27 cellular contexts compared by ENCODE assay signal in genomic region chr21:33117268-33117888, GRCh38. TPM values are rescaled to one million over a fixed set of nuclear protein-coding genes. Genes with fewer than 3 reads are reported as not detected.
DNase-seq lines count a peak whose midpoint lies in the region; ATAC-seq and TF ChIP-seq lines count a peak whose summit lies in the region.
"Had no signal": no experiment of that assay in that cellular context is flagged by ENCODE, and none has a peak within 500 bp of the region (broad histone marks: within the 10 kb centered on the region; RNA-seq: fewer than 3 reads in every experiment).

No MANE protein-coding gene starts in this region.

- H3K9ac ChIP-seq in BLaER1 treated with 17β-estradiol and CSF1 and Interleukin-3, amounts not matched to agents 10 nM and 100 nM, result no peak overlapping the region

- intact Hi-C loops in head of caudate nucleus (cut with DNase I), result loop anchor here (2.0 kb wide), 2 partner anchors 39 to 93 kb away; partner anchors contain the start of gene OLIG2
- intact Hi-C loops in posterior cingulate gyrus (cut with DNase I), result loop anchor here (2.0 kb wide), 1 partner anchor 47 kb away; the partner anchor contains the start of gene OLIG1
- intact Hi-C loops in activated CD8-positive, alpha-beta T cell treated with anti-CD3 and anti-CD28 coated beads for 36 hours (cut with micrococcal nuclease), result no loop called here
- intact Hi-C loops in heart right ventricle (cut with DNase I), result no loop called here

- H3K4me3 Mint-ChIP-seq in T-helper 17 cell, result no peak overlapping the region
- H3K4me3 Mint-ChIP-seq in activated CD8-positive, alpha-beta T cell treated with anti-CD3 and anti-CD28 coated beads for 36 hours, result no peak overlapping the region
- H3K4me3 Mint-ChIP-seq: activated naive CD8-positive, alpha-beta T cell treated with anti-CD3 and anti-CD28 coated beads, Interleukin-2, amount 50 U/mL, for 24 hours; activated T-cell treated with anti-CD3 and anti-CD28 coated beads, Interleukin-2, amount 50 U/mL, for 24 hours had no signal

- DNase-seq in T-helper 17 cell (no peak), head of caudate nucleus (peak; percentile 29 to 86 (median 59)), posterior cingulate gyrus (peak in 7 of 10 donors; percentile 23 to 87 (median 48)), HuH-7 (ENCODE audit: low spot score) (no peak), heart right ventricle (no peak)
- no peak for DNase-seq in activated CD8-positive, alpha-beta T cell treated with anti-CD3 and anti-CD28 coated beads for 36 hours
- DNase-seq: activated CD4-positive, alpha-beta T cell treated with anti-CD3 and anti-CD28 coated beads for 48 hours; activated gamma-delta T cell; activated naive CD8-positive, alpha-beta T cell treated with anti-CD3 and anti-CD28 coated beads, Interleukin-2, amount 50 U/mL, for 24 hours; activated T-cell treated with anti-CD3 and anti-CD28 coated beads, Interleukin-2, amount 50 U/mL, for 24 hours; AML-193; body of pancreas; effector CD8-positive, alpha-beta T cell; left cardiac atrium; NCI-H146; NCI-H510A; OCI-M1; psoas muscle; stimulated activated naive CD4-positive, alpha-beta T cell treated with Interleukin-2 at 50 U/mL for 16 hours; thyroid gland had no signal

- H3K27ac Mint-ChIP-seq in T-helper 17 cell, result peak overlapping the region; percentile 59
- no peak overlapping the region for H3K27ac Mint-ChIP-seq in activated CD8-positive, alpha-beta T cell treated with anti-CD3 and anti-CD28 coated beads for 36 hours
- H3K27ac Mint-ChIP-seq: activated naive CD8-positive, alpha-beta T cell treated with anti-CD3 and anti-CD28 coated beads, Interleukin-2, amount 50 U/mL, for 24 hours; activated T-cell treated with anti-CD3 and anti-CD28 coated beads, Interleukin-2, amount 50 U/mL, for 24 hours; T-helper 2 cell treated with Interferon-gamma antibody and Interleukin-4, amounts not matched to agents 5 μg/mL and 100 μg/mL, for 36 hours had no signal

- no peak overlapping the region; a peak in 1 of 22 replicates for H3K27ac ChIP-seq in BLaER1 treated with 17β-estradiol and CSF1 and Interleukin-3, amounts not matched to agents 10 nM and 100 nM
- H3K27ac ChIP-seq in heart right ventricle, result no peak overlapping the region
- H3K27ac ChIP-seq: body of pancreas, epithelial cell of prostate, psoas muscle, thyroid gland had no signal

- peak overlapping the region in 10 of 11 experiments; percentile 49 to 82 (median 64); a peak in 19 of 22 replicates for H3K4me2 ChIP-seq in BLaER1 treated with 17β-estradiol and CSF1 and Interleukin-3, amounts not matched to agents 10 nM and 100 nM

- CTCF ChIA-PET in activated CD8-positive, alpha-beta T cell treated with anti-CD3 and anti-CD28 coated beads for 36 hours (lab: Charles Lee), result interaction anchor here (1.0 to 1.2 kb wide), 2 partner anchors 15 to 343 kb away, joined by 3 read pairs; no protein-coding TSS in a partner anchor

- H3K4me1 Mint-ChIP-seq in T-helper 17 cell, result peaks cover 19% of the 10 kb centered on the region
- peaks cover 19% of the 10 kb centered on the region for H3K4me1 Mint-ChIP-seq in activated CD8-positive, alpha-beta T cell treated with anti-CD3 and anti-CD28 coated beads for 36 hours (ENCODE audit: low read depth)

- H3K4me1 ChIP-seq in BLaER1 treated with 17β-estradiol and CSF1 and Interleukin-3, amounts not matched to agents 10 nM and 100 nM, result peaks cover 13 to 32% (median 29%) of the 10 kb centered on the region in 10 experiments
- peaks cover 0 to 6% (median 0%) of the 10 kb centered on the region in 9 donors for H3K4me1 ChIP-seq in heart right ventricle
- H3K4me1 ChIP-seq: body of pancreas, psoas muscle, thyroid gland had no signal

- H3K27me3 ChIP-seq in BLaER1 treated with 17β-estradiol and CSF1 and Interleukin-3, amounts not matched to agents 10 nM and 100 nM, result no peaks in the 10 kb centered on the region
- peaks cover 0 to 92% (median 48%) of the 10 kb centered on the region in 7 donors for H3K27me3 ChIP-seq in heart right ventricle
- H3K27me3 ChIP-seq: body of pancreas, thyroid gland had no signal

- no peak for TF ChIP-seq CTCF in activated CD8-positive, alpha-beta T cell treated with anti-CD3 and anti-CD28 coated beads for 36 hours (IDR thresholded peaks at IDR 0.05)
- no peak for TF ChIP-seq CTCF in heart right ventricle (IDR thresholded peaks at IDR 0.05)

- H3K36me3 ChIP-seq in BLaER1 treated with 17β-estradiol and CSF1 and Interleukin-3, amounts not matched to agents 10 nM and 100 nM, result no peaks in the 10 kb centered on the region
- no peaks in the 10 kb centered on the region for H3K36me3 ChIP-seq in heart right ventricle
- H3K36me3 ChIP-seq: thyroid gland had no signal

- peaks cover 17% of the 10 kb centered on the region for H3K27me3 Mint-ChIP-seq in T-helper 17 cell
- no peaks in the 10 kb centered on the region for H3K27me3 Mint-ChIP-seq in activated CD8-positive, alpha-beta T cell treated with anti-CD3 and anti-CD28 coated beads for 36 hours
- H3K27me3 Mint-ChIP-seq: activated T-cell treated with anti-CD3 and anti-CD28 coated beads, Interleukin-2, amount 50 U/mL, for 24 hours had no signal

- ATAC-seq in T-helper 17 cell (no peak), HG03139 (IDR thresholded peaks at IDR 0.05; ENCODE audit: unreplicated experiment) (no peak), heart right ventricle (no peak)
- no peak for ATAC-seq in activated CD8-positive, alpha-beta T cell treated with anti-CD3 and anti-CD28 coated beads for 36 hours
- ATAC-seq: activated naive CD8-positive, alpha-beta T cell treated with anti-CD3 and anti-CD28 coated beads, Interleukin-2, amount 50 U/mL, for 24 hours; body of pancreas; left cardiac atrium; psoas muscle; Right ventricle myocardium inferior had no signal

- H3K36me3 Mint-ChIP-seq in T-helper 17 cell (ENCODE audit: low read depth), result no peaks in the 10 kb centered on the region
- H3K36me3 Mint-ChIP-seq in activated CD8-positive, alpha-beta T cell treated with anti-CD3 and anti-CD28 coated beads for 36 hours (ENCODE audit: low read depth), result no peaks in the 10 kb centered on the region

- WGBS in heart right ventricle, 2 donors, result 70 to 75% methylated on average over 13 of the region's 13 CpGs

- POLR2A ChIA-PET in activated CD8-positive, alpha-beta T cell treated with anti-CD3 and anti-CD28 coated beads for 36 hours (lab: Charles Lee), result no interaction called here

- H3K9me3 Mint-ChIP-seq in activated CD8-positive, alpha-beta T cell treated with anti-CD3 and anti-CD28 coated beads for 36 hours, result no peaks in the 10 kb centered on the region
- H3K9me3 Mint-ChIP-seq: activated naive CD8-positive, alpha-beta T cell treated with anti-CD3 and anti-CD28 coated beads, Interleukin-2, amount 50 U/mL, for 24 hours; activated T-cell treated with anti-CD3 and anti-CD28 coated beads, Interleukin-2, amount 50 U/mL, for 24 hours; T-helper 2 cell treated with Interferon-gamma antibody and Interleukin-4, amounts not matched to agents 5 μg/mL and 100 μg/mL, for 36 hours had no signal

- H4K20me1 ChIP-seq in BLaER1 treated with 17β-estradiol and CSF1 and Interleukin-3, amounts not matched to agents 10 nM and 100 nM, result no peaks in the 10 kb centered on the region

- no peaks in the 10 kb centered on the region for H3K9me3 ChIP-seq in BLaER1 treated with 17β-estradiol and CSF1 and Interleukin-3, amounts not matched to agents 10 nM and 100 nM (replicated peaks in 1 of 11)
- H3K9me3 ChIP-seq in T-helper 17 cell (ENCODE audit: control insufficient read depth, low read length, poor library complexity, severe bottlenecking), result no peaks in the 10 kb centered on the region
- no peaks in the 10 kb centered on the region for H3K9me3 ChIP-seq in heart right ventricle
- H3K9me3 ChIP-seq: body of pancreas, psoas muscle, thyroid gland had no signal

- H3K4me3 ChIP-seq in BLaER1 treated with 17β-estradiol and CSF1 and Interleukin-3, amounts not matched to agents 10 nM and 100 nM, result no peak overlapping the region
- no peak overlapping the region for H3K4me3 ChIP-seq in heart right ventricle
- H3K4me3 ChIP-seq: body of pancreas, psoas muscle, thyroid gland had no signal

RNA-seq across cellular contexts. Expression of gene OLIG1, which starts 47.4 kb away (rescaled TPM):
- total RNA-seq in T-helper 17 cell, result under 1 TPM in 1 of 2 donors, not detected in 1; 0.50 TPM
- total RNA-seq in activated CD8-positive, alpha-beta T cell treated with anti-CD3 and anti-CD28 coated beads for 36 hours, result under 1 TPM in 1 of 2 experiments, not detected in 1; 0.61 TPM
- total RNA-seq in heart right ventricle, result under 1 TPM in 4 of 10 donors, not detected in 6; 0.09 to 0.49 (median 0.12) TPM
- not detected for polyA plus RNA-seq in heart right ventricle
- total RNA-seq: body of pancreas, lung microvascular endothelial cell, skeletal muscle tissue, thyroid gland had no signal

Comparison
In these comparisons a context has a peak if more than half of its experiments do, and no peak if none do; other contexts are left out.
1. DNase-seq: peak in head of caudate nucleus (42 of 42) and posterior cingulate gyrus (7 of 10); none in T-helper 17 cell (0 of 3), activated CD8-positive, alpha-beta T cell treated with anti-CD3 and anti-CD28 coated beads for 36 hours (single experiment), HuH-7 (single experiment) and heart right ventricle (0 of 2).
2. intact Hi-C loops: an anchor here in head of caudate nucleus (2.0 kb wide) and posterior cingulate gyrus (2.0 kb wide); none called in activated CD8-positive, alpha-beta T cell treated with anti-CD3 and anti-CD28 coated beads for 36 hours and heart right ventricle.